In genomic region chr12:30795660-30796507, GRCh38 we compare ENCODE assay signal across 8 cellular contexts. TPM values are rescaled to one million over a fixed set of nuclear protein-coding genes. Genes with fewer than 3 reads are reported as not detected.
A peak's percentile ranks its signal among the peaks of the same experiment; 100 is the strongest.
DNase-seq lines count a peak whose midpoint lies in the region; ATAC-seq, FAIRE-seq and TF ChIP-seq lines count a peak whose summit lies in the region.

No MANE protein-coding gene starts in this region.

- H3K9me3 Mint-ChIP-seq in CD4-positive, alpha-beta T cell = no peaks in the 10 kb centered on the region

- H2AFZ ChIP-seq in GM12878 (ENCODE audit: control insufficient read depth, low read depth, low read length) = no peak overlapping the region; the same call in 1 of the 2 replicates

- peak in 4 of 10 experiments; percentile 6 to 42 (median 18) for DNase-seq in CD4-positive, alpha-beta T cell
- peak; percentile 66 for DNase-seq in SK-N-DZ (ENCODE audit: low spot score)
- DNase-seq in GM12878 (ENCODE audit: low read depth, low spot score) = no peak
- no peak for DNase-seq in Kasumi-1 (lab: John Stamatoyannopoulos, UW)

- H3K9ac ChIP-seq in GM12878 (ENCODE audit: control insufficient read depth, insufficient read depth, low read length) = no peak overlapping the region
- peak overlapping the region; percentile 65 for H3K9ac ChIP-seq in iPS-18a (ENCODE audit: low read length)
- peak overlapping the region; percentile 93 for H3K9ac ChIP-seq in skeletal muscle satellite cell (ENCODE audit: low read depth, low read length)

- no peaks in the 10 kb centered on the region for H3K36me3 Mint-ChIP-seq in CD4-positive, alpha-beta T cell (ENCODE audit: low read depth)

- CTCF ChIA-PET in CD4-positive, alpha-beta T cell (lab: Charles Lee) = interaction anchor here (0.6 to 1.2 kb wide), 2 partner anchors 41 to 1244 kb away, joined by 3 to 5 read pairs; partner anchors contain the start of gene CAPRIN2
- CTCF ChIA-PET in GM12878 (lab: Yijun Ruan, JAX) = interaction anchor here (1.0 kb wide), 2 partner anchors 11 to 245 kb away, joined by 3 read pairs; no protein-coding TSS in a partner anchor

- H3K4me1 Mint-ChIP-seq in CD4-positive, alpha-beta T cell (ENCODE audit: low read depth) = peaks cover 15% of the 10 kb centered on the region

- POLR2A ChIA-PET in CD4-positive, alpha-beta T cell (lab: Charles Lee) = interaction anchor here (0.7 kb wide), 1 partner anchor 26 kb away, joined by 3 read pairs; no protein-coding TSS in a partner anchor
- POLR2A ChIA-PET in GM12878 (lab: Charles Lee) = no interaction called here

- no peak for TF ChIP-seq EP300 in GM12878 (IDR thresholded peaks at IDR 0.05; ENCODE audit: borderline replicate concordance in 1 of 2, control insufficient read depth in 1 of 2, low read depth in 2 of 2, low read length in 2 of 2)

- 8% methylated on average over 50 of the region's 70 CpGs for WGBS in GM12878 (ENCODE audit: insufficient coverage, insufficient replicate concordance, low lambda C conversion rate, missing lambda C conversion rate)

- peaks cover 34% of the 10 kb centered on the region for H3K27me3 ChIP-seq in CD4-positive, alpha-beta T cell (ENCODE audit: control insufficient read depth, insufficient read depth, low read length)
- peaks cover 7 to 11% of the 10 kb centered on the region in 2 experiments for H3K27me3 ChIP-seq in GM12878 (replicated peaks in 1 of 2; ENCODE audit: control insufficient read depth in 2 of 2, insufficient read depth in 2 of 2, low read length in 1 of 2)
- H3K27me3 ChIP-seq in iPS-18a (ENCODE audit: control insufficient read depth, insufficient read depth, low read length) = peaks cover 13% of the 10 kb centered on the region
- H3K27me3 ChIP-seq in skeletal muscle satellite cell (ENCODE audit: control insufficient read depth, insufficient read depth, low read length) = no peaks in the 10 kb centered on the region

- RAD21 ChIA-PET in GM12878 (lab: Charles Lee; ENCODE audit: unreplicated experiment) = interaction anchor here (0.7 kb wide), 1 partner anchor 170 kb away, joined by 3 read pairs; no protein-coding TSS in a partner anchor

- H3K27ac ChIP-seq in CD4-positive, alpha-beta T cell (ENCODE audit: low read depth, low read length) = no peak overlapping the region
- no peak overlapping the region for H3K27ac ChIP-seq in GM12878 (ENCODE audit: control insufficient read depth, insufficient read depth)
- no peak overlapping the region for H3K27ac ChIP-seq in iPS-18a (ENCODE audit: low read length)

- peak overlapping the region; percentile 39 for H3K4me3 Mint-ChIP-seq in CD4-positive, alpha-beta T cell

- H3K9me3 ChIP-seq in CD4-positive, alpha-beta T cell (ENCODE audit: control insufficient read depth, low read length) = no peaks in the 10 kb centered on the region
- H3K9me3 ChIP-seq in GM12878 (replicated peaks; ENCODE audit: control insufficient read depth, insufficient read depth, low read length) = no peaks in the 10 kb centered on the region
- H3K9me3 ChIP-seq in iPS-18a (ENCODE audit: control insufficient read depth, low read depth, low read length) = no peaks in the 10 kb centered on the region
- H3K9me3 ChIP-seq in skeletal muscle satellite cell (replicated peaks; ENCODE audit: low read length) = no peaks in the 10 kb centered on the region

- H3K4me2 ChIP-seq in GM12878 (ENCODE audit: control insufficient read depth, insufficient read depth) = peak overlapping the region; percentile 57
- H3K4me2 ChIP-seq in skeletal muscle satellite cell (ENCODE audit: low read length) = peak overlapping the region; percentile 95

- no TSS peak for BruUV-seq in GM12878 (replicated peaks; lab: Mats Ljungman, UMichigan)

- SMC1A ChIA-PET in GM12878 (lab: Charles Lee; ENCODE audit: uncharacterized antibody, unreplicated experiment) = no interaction called here

- H3K4me1 ChIP-seq in GM12878 (ENCODE audit: control insufficient read depth, insufficient read depth, low read length) (no peaks in the 10 kb centered on the region), iPS-18a (ENCODE audit: control insufficient read depth, low read depth, low read length) (peaks cover 25% of the 10 kb centered on the region), skeletal muscle satellite cell (ENCODE audit: control insufficient read depth, insufficient read depth, low read length) (peaks cover 45% of the 10 kb centered on the region)

- intact Hi-C loops in CD4-positive, alpha-beta T cell (cut with DNase I, micrococcal nuclease) = no loop called here
- intact Hi-C loops in GM12878 (cut with micrococcal nuclease; ENCODE audit: unreplicated experiment) = no loop called here

- no peaks in the 10 kb centered on the region for H3K79me2 ChIP-seq in GM12878 (ENCODE audit: control insufficient read depth, insufficient read depth, low read length)

- no peaks in the 10 kb centered on the region for H4K20me1 ChIP-seq in GM12878 (ENCODE audit: control insufficient read depth, insufficient read depth)

- peaks cover 62% of the 10 kb centered on the region for H3K27me3 Mint-ChIP-seq in CD4-positive, alpha-beta T cell

- peak; percentile 59 for ATAC-seq in CD4-positive, alpha-beta T cell (ENCODE audit: poor library complexity)
- peak; percentile 80 for ATAC-seq in GM19328 (IDR thresholded peaks at IDR 0.05; ENCODE audit: unreplicated experiment)
- ATAC-seq in HG03432 (IDR thresholded peaks at IDR 0.05; ENCODE audit: unreplicated experiment) = peak; percentile 89
- peak; percentile 89 for ATAC-seq in GM12878

- no peak for TF ChIP-seq RAD21 in GM12878 (IDR thresholded peaks at IDR 0.05; ENCODE audit: insufficient read depth, low read depth, low read length)

- H3K4me3 ChIP-seq in GM12878 (peak overlapping the region; percentile 22; the same call in 1 of the 2 replicates), iPS-18a (ENCODE audit: low read length) (peak overlapping the region; percentile 73), skeletal muscle satellite cell (ENCODE audit: low read length) (peak overlapping the region; percentile 82)

- TF ChIP-seq POLR2A in GM12878 (IDR thresholded peaks at IDR 0.05; ENCODE audit: low read depth, low read length) = no peak

- TF ChIP-seq CTCF in CD4-positive, alpha-beta T cell (IDR thresholded peaks at IDR 0.05) = no peak
- no peak for TF ChIP-seq CTCF in GM12878 (IDR thresholded peaks at IDR 0.05 in 2 of 3, conservative IDR thresholded peaks at IDR 0.05 in 1 of 3; ENCODE audit: control insufficient read depth in 2 of 3, extremely low read depth in 1 of 3, insufficient read depth in 1 of 3, low read depth in 3 of 3, low read length in 3 of 3)

- in situ Hi-C loops in GM12878 (cut with MboI) = no loop called here

- H3K36me3 ChIP-seq in GM12878 (ENCODE audit: control insufficient read depth in 2 of 2, insufficient read depth in 2 of 2, low read length in 1 of 2) = no peaks in the 10 kb centered on the region
- peaks cover 2% of the 10 kb centered on the region for H3K36me3 ChIP-seq in iPS-18a (ENCODE audit: control insufficient read depth, low read depth, low read length)
- peaks cover 12% of the 10 kb centered on the region for H3K36me3 ChIP-seq in skeletal muscle satellite cell (ENCODE audit: insufficient read depth, low read length)

- H3K27ac Mint-ChIP-seq in CD4-positive, alpha-beta T cell = no peak overlapping the region

- FAIRE-seq in GM12878 (lab: Jason Lieb, UNC) = no peak

TF ChIP-seq in GM12878, 131 proteins besides CTCF, POLR2A, EP300 and RAD21:
- TF ChIP-seq EGR1 (IDR thresholded peaks at IDR 0.05; ENCODE audit: borderline replicate concordance in 1 of 2, low read depth in 2 of 2, low read length in 2 of 2) (peak in 1 of 2 experiments; percentile 72; a peak in 2 of 3 replicates), RUNX3 (IDR thresholded peaks at IDR 0.05; ENCODE audit: low read length) (peak; percentile 6; the same call in 1 of the 2 replicates), PAX8 (IDR thresholded peaks at IDR 0.05) (no peak), CBFB (IDR thresholded peaks at IDR 0.05; ENCODE audit: low read depth) (no peak), TCF12 (IDR thresholded peaks at IDR 0.05; ENCODE audit: low read depth, low read length) (peak; percentile 6; the same call in 1 of the 2 replicates)

RNA-seq across cellular contexts. Expression of gene CAPRIN2, which starts 41.1 kb away (rescaled TPM):
- 10 to 100 TPM; 21.2 to 24.6 TPM for total RNA-seq in CD4-positive, alpha-beta T cell
- 31.6 and 36.4 TPM in 2 replicates for polyA plus RNA-seq in SK-N-DZ (2014; cell fraction: cytosol; rRNA removed)
- 224 and 309 TPM in 2 replicates for polyA plus RNA-seq in SK-N-DZ (2014; cell fraction: nucleus; rRNA removed)
- 42.7 and 50.6 TPM in 2 replicates for total RNA-seq in GM12878 (2013; cell fraction: nucleolus; rRNA removed)
- total RNA-seq in GM12878 (2014; rRNA removed) (7.0 and 8.3 TPM in 2 replicates), GM12878 (2014; rRNA removed; fragmentation: Illumina TruSeq; extraction: Trizol) (10.2 and 11.5 TPM in 2 replicates), GM12878 (2021) (7.7 TPM in 2 replicates)
- polyA plus RNA-seq in GM12878 (2011; ENCODE audit: low read depth) = 5.4 TPM
- polyA plus RNA-seq in GM12878 (2011; rRNA removed) (9.0 and 12.4 TPM in 2 replicates), GM12878 (2014; fragmentation: Illumina TruSeq; extraction: Trizol) (13.6 and 18.9 TPM in 2 replicates), GM12878 (2014; fragmentation: Nextera tagmentation; extraction: Ambion mirVana) (1 to 10 TPM; 1.2 to 3.0 TPM), GM12878 (2014; rRNA removed) (9.4 and 11.7 TPM in 2 replicates), GM12878 (2016; fragmentation: Nextera tagmentation; extraction: Ambion mirVana) (1 to 10 TPM; 5.9 to 8.2 TPM)
- polyA plus RNA-seq in GM12878 (2011; cell fraction: cytosol; rRNA removed) = 5.3 and 5.6 TPM in 2 replicates
- 27.0 and 31.5 TPM in 2 replicates for polyA plus RNA-seq in GM12878 (2011; cell fraction: nucleus; rRNA removed)
- 5.3 and 7.6 TPM in 2 replicates for polyA plus RNA-seq in GM12878 (2012)
- polyA minus RNA-seq in GM12878 (2011; rRNA and poly(A)+ RNA removed) = 5.4 and 5.6 TPM in 2 replicates
- polyA minus RNA-seq in GM12878 (2011; cell fraction: cytosol; rRNA and poly(A)+ RNA removed) = 3.5 and 5.3 TPM in 2 replicates
- 10.1 and 10.3 TPM in 2 replicates for polyA minus RNA-seq in GM12878 (2011; cell fraction: nucleus; rRNA and poly(A)+ RNA removed)
- 20.1 and 21.8 TPM in 2 replicates for total RNA-seq in skeletal muscle satellite cell (2012; rRNA removed)

Comparison
In these comparisons a context has a peak if more than half of its experiments do, and no peak if none do; other contexts are left out.
1. H3K4me3 ChIP-seq: peak in every context shown above with its lines; median percentile 82 in skeletal muscle satellite cell; 73 in iPS-18a; 22 in GM12878.